In the genomic region with DNA sequence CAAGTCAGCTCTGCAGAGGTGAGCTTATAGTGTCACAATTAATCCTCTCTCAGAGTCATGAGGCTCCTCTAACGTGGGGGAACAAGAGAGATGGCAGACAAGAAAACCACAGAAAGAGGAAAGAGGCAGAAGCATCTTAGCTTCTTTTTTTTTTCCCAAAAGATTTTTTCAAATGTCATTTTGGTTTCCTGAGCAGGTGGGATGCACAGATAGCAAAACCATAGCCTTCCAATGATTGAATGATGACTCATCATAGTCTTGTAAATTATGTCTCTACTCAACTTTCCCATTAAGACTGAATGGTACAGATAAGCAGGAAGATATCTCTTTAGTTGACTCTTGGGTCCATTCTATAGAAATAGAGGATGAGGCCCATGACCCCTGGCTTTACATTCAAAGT, we compare ENCODE assay signal across 1 cellular context.
TF ChIP-seq lines count a peak whose summit lies in the region.

No MANE protein-coding gene starts in this region.

TF ChIP-seq in K562, 482 proteins besides CTCF, POLR2A, EP300 and RAD21 (continued from another document and continues in another):
- TF ChIP-seq, protein P1, sequence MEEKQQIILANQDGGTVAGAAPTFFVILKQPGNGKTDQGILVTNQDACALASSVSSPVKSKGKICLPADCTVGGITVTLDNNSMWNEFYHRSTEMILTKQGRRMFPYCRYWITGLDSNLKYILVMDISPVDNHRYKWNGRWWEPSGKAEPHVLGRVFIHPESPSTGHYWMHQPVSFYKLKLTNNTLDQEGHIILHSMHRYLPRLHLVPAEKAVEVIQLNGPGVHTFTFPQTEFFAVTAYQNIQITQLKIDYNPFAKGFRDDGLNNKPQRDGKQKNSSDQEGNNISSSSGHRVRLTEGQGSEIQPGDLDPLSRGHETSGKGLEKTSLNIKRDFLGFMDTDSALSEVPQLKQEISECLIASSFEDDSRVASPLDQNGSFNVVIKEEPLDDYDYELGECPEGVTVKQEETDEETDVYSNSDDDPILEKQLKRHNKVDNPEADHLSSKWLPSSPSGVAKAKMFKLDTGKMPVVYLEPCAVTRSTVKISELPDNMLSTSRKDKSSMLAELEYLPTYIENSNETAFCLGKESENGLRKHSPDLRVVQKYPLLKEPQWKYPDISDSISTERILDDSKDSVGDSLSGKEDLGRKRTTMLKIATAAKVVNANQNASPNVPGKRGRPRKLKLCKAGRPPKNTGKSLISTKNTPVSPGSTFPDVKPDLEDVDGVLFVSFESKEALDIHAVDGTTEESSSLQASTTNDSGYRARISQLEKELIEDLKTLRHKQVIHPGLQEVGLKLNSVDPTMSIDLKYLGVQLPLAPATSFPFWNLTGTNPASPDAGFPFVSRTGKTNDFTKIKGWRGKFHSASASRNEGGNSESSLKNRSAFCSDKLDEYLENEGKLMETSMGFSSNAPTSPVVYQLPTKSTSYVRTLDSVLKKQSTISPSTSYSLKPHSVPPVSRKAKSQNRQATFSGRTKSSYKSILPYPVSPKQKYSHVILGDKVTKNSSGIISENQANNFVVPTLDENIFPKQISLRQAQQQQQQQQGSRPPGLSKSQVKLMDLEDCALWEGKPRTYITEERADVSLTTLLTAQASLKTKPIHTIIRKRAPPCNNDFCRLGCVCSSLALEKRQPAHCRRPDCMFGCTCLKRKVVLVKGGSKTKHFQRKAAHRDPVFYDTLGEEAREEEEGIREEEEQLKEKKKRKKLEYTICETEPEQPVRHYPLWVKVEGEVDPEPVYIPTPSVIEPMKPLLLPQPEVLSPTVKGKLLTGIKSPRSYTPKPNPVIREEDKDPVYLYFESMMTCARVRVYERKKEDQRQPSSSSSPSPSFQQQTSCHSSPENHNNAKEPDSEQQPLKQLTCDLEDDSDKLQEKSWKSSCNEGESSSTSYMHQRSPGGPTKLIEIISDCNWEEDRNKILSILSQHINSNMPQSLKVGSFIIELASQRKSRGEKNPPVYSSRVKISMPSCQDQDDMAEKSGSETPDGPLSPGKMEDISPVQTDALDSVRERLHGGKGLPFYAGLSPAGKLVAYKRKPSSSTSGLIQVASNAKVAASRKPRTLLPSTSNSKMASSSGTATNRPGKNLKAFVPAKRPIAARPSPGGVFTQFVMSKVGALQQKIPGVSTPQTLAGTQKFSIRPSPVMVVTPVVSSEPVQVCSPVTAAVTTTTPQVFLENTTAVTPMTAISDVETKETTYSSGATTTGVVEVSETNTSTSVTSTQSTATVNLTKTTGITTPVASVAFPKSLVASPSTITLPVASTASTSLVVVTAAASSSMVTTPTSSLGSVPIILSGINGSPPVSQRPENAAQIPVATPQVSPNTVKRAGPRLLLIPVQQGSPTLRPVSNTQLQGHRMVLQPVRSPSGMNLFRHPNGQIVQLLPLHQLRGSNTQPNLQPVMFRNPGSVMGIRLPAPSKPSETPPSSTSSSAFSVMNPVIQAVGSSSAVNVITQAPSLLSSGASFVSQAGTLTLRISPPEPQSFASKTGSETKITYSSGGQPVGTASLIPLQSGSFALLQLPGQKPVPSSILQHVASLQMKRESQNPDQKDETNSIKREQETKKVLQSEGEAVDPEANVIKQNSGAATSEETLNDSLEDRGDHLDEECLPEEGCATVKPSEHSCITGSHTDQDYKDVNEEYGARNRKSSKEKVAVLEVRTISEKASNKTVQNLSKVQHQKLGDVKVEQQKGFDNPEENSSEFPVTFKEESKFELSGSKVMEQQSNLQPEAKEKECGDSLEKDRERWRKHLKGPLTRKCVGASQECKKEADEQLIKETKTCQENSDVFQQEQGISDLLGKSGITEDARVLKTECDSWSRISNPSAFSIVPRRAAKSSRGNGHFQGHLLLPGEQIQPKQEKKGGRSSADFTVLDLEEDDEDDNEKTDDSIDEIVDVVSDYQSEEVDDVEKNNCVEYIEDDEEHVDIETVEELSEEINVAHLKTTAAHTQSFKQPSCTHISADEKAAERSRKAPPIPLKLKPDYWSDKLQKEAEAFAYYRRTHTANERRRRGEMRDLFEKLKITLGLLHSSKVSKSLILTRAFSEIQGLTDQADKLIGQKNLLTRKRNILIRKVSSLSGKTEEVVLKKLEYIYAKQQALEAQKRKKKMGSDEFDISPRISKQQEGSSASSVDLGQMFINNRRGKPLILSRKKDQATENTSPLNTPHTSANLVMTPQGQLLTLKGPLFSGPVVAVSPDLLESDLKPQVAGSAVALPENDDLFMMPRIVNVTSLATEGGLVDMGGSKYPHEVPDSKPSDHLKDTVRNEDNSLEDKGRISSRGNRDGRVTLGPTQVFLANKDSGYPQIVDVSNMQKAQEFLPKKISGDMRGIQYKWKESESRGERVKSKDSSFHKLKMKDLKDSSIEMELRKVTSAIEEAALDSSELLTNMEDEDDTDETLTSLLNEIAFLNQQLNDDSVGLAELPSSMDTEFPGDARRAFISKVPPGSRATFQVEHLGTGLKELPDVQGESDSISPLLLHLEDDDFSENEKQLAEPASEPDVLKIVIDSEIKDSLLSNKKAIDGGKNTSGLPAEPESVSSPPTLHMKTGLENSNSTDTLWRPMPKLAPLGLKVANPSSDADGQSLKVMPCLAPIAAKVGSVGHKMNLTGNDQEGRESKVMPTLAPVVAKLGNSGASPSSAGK (IDR thresholded peaks at IDR 0.05): no peak
- TF ChIP-seq, protein P2, sequence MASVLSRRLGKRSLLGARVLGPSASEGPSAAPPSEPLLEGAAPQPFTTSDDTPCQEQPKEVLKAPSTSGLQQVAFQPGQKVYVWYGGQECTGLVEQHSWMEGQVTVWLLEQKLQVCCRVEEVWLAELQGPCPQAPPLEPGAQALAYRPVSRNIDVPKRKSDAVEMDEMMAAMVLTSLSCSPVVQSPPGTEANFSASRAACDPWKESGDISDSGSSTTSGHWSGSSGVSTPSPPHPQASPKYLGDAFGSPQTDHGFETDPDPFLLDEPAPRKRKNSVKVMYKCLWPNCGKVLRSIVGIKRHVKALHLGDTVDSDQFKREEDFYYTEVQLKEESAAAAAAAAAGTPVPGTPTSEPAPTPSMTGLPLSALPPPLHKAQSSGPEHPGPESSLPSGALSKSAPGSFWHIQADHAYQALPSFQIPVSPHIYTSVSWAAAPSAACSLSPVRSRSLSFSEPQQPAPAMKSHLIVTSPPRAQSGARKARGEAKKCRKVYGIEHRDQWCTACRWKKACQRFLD (CRISPR knock-in tag; IDR thresholded peaks at IDR 0.05): no peak
- TF ChIP-seq CBFA2T3 (IDR thresholded peaks at IDR 0.05): peak; percentile 70
- TF ChIP-seq TFAM (CRISPR knock-in tag; conservative IDR thresholded peaks at IDR 0.05): no peak
- peak; percentile 57; the same call in 1 of the 2 replicates for TF ChIP-seq SMARCE1 (IDR thresholded peaks at IDR 0.05)
- 0 out of 2 replicates have a peak, but pooled peaks have one; percentile 9 for TF ChIP-seq NCOR1 (IDR thresholded peaks at IDR 0.05)
- TF ChIP-seq ZNF830 (CRISPR knock-in tag; IDR thresholded peaks at IDR 0.05): no peak
- TF ChIP-seq ZNF263 (CRISPR knock-in tag; IDR thresholded peaks at IDR 0.05; ENCODE audit: borderline replicate concordance): no peak
- TF ChIP-seq, protein P3, sequence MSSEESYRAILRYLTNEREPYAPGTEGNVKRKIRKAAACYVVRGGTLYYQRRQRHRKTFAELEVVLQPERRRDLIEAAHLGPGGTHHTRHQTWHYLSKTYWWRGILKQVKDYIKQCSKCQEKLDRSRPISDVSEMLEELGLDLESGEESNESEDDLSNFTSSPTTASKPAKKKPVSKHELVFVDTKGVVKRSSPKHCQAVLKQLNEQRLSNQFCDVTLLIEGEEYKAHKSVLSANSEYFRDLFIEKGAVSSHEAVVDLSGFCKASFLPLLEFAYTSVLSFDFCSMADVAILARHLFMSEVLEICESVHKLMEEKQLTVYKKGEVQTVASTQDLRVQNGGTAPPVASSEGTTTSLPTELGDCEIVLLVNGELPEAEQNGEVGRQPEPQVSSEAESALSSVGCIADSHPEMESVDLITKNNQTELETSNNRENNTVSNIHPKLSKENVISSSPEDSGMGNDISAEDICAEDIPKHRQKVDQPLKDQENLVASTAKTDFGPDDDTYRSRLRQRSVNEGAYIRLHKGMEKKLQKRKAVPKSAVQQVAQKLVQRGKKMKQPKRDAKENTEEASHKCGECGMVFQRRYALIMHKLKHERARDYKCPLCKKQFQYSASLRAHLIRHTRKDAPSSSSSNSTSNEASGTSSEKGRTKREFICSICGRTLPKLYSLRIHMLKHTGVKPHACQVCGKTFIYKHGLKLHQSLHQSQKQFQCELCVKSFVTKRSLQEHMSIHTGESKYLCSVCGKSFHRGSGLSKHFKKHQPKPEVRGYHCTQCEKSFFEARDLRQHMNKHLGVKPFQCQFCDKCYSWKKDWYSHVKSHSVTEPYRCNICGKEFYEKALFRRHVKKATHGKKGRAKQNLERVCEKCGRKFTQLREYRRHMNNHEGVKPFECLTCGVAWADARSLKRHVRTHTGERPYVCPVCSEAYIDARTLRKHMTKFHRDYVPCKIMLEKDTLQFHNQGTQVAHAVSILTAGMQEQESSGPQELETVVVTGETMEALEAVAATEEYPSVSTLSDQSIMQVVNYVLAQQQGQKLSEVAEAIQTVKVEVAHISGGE (CRISPR knock-in tag; IDR thresholded peaks at IDR 0.05): no peak
- TF ChIP-seq HMG20B (CRISPR knock-in tag; IDR thresholded peaks at IDR 0.05): no peak
- TF ChIP-seq, protein P4, sequence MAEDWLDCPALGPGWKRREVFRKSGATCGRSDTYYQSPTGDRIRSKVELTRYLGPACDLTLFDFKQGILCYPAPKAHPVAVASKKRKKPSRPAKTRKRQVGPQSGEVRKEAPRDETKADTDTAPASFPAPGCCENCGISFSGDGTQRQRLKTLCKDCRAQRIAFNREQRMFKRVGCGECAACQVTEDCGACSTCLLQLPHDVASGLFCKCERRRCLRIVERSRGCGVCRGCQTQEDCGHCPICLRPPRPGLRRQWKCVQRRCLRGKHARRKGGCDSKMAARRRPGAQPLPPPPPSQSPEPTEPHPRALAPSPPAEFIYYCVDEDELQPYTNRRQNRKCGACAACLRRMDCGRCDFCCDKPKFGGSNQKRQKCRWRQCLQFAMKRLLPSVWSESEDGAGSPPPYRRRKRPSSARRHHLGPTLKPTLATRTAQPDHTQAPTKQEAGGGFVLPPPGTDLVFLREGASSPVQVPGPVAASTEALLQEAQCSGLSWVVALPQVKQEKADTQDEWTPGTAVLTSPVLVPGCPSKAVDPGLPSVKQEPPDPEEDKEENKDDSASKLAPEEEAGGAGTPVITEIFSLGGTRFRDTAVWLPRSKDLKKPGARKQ (CRISPR knock-in tag; IDR thresholded peaks at IDR 0.05): no peak
- no peak for TF ChIP-seq HNRNPLL (IDR thresholded peaks at IDR 0.05; ENCODE audit: low read depth, low read length, poor library complexity, severe bottlenecking)
- TF ChIP-seq MAZ (CRISPR knock-in tag; conservative IDR thresholded peaks at IDR 0.05 in 1 of 2, IDR thresholded peaks at IDR 0.05 in 1 of 2): no peak
- TF ChIP-seq, protein P5, sequence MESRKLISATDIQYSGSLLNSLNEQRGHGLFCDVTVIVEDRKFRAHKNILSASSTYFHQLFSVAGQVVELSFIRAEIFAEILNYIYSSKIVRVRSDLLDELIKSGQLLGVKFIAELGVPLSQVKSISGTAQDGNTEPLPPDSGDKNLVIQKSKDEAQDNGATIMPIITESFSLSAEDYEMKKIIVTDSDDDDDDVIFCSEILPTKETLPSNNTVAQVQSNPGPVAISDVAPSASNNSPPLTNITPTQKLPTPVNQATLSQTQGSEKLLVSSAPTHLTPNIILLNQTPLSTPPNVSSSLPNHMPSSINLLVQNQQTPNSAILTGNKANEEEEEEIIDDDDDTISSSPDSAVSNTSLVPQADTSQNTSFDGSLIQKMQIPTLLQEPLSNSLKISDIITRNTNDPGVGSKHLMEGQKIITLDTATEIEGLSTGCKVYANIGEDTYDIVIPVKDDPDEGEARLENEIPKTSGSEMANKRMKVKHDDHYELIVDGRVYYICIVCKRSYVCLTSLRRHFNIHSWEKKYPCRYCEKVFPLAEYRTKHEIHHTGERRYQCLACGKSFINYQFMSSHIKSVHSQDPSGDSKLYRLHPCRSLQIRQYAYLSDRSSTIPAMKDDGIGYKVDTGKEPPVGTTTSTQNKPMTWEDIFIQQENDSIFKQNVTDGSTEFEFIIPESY (CRISPR knock-in tag; IDR thresholded peaks at IDR 0.05): no peak
- TF ChIP-seq RCOR1 (IDR thresholded peaks at IDR 0.05; ENCODE audit: borderline replicate concordance in 1 of 2, low read depth in 2 of 2, low read length in 2 of 2): 0 out of 4 replicates have a peak, but pooled peaks of 1 of the 2 experiments have one; percentile 48
- no peak for TF ChIP-seq ZC3H11A (IDR thresholded peaks at IDR 0.05; ENCODE audit: low read depth, low read length)
- TF ChIP-seq JUND (IDR thresholded peaks at IDR 0.05; ENCODE audit: borderline replicate concordance, low read depth, low read length): peak; percentile 77
- peak; percentile 85; the same call in 2 of the 3 replicates for TF ChIP-seq JUND (tag; IDR thresholded peaks at IDR 0.05; ENCODE audit: borderline replicate concordance, low read depth, low read length)
- TF ChIP-seq HIVEP1 (CRISPR knock-in tag; IDR thresholded peaks at IDR 0.05): no peak
- TF ChIP-seq ZKSCAN3 (CRISPR knock-in tag; IDR thresholded peaks at IDR 0.05): no peak
- no peak for TF ChIP-seq SREBF1 (IDR thresholded peaks at IDR 0.05; ENCODE audit: borderline replicate concordance, low read depth, low read length)
- TF ChIP-seq, protein P6, sequence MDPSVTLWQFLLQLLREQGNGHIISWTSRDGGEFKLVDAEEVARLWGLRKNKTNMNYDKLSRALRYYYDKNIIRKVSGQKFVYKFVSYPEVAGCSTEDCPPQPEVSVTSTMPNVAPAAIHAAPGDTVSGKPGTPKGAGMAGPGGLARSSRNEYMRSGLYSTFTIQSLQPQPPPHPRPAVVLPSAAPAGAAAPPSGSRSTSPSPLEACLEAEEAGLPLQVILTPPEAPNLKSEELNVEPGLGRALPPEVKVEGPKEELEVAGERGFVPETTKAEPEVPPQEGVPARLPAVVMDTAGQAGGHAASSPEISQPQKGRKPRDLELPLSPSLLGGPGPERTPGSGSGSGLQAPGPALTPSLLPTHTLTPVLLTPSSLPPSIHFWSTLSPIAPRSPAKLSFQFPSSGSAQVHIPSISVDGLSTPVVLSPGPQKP (CRISPR knock-in tag; IDR thresholded peaks at IDR 0.05): no peak
- TF ChIP-seq FOXA3 (CRISPR knock-in tag; conservative IDR thresholded peaks at IDR 0.05 in 1 of 2, IDR thresholded peaks at IDR 0.05 in 1 of 2): no peak
- no peak for TF ChIP-seq MYBL2 (IDR thresholded peaks at IDR 0.05; ENCODE audit: low read depth)
- no peak for TF ChIP-seq MYBL2 (CRISPR knock-in tag; IDR thresholded peaks at IDR 0.05; ENCODE audit: borderline replicate concordance)
- no peak for TF ChIP-seq ZC3H4 (CRISPR knock-in tag; IDR thresholded peaks at IDR 0.05; ENCODE audit: borderline replicate concordance)
- TF ChIP-seq PCBP2 (IDR thresholded peaks at IDR 0.05; ENCODE audit: low read depth, low read length, poor library complexity, severe bottlenecking): no peak
- no peak for TF ChIP-seq NFIC (IDR thresholded peaks at IDR 0.05)
- TF ChIP-seq, protein P7, sequence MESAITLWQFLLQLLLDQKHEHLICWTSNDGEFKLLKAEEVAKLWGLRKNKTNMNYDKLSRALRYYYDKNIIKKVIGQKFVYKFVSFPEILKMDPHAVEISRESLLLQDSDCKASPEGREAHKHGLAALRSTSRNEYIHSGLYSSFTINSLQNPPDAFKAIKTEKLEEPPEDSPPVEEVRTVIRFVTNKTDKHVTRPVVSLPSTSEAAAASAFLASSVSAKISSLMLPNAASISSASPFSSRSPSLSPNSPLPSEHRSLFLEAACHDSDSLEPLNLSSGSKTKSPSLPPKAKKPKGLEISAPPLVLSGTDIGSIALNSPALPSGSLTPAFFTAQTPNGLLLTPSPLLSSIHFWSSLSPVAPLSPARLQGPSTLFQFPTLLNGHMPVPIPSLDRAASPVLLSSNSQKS (CRISPR knock-in tag; IDR thresholded peaks at IDR 0.05): no peak
- TF ChIP-seq, protein P8, sequence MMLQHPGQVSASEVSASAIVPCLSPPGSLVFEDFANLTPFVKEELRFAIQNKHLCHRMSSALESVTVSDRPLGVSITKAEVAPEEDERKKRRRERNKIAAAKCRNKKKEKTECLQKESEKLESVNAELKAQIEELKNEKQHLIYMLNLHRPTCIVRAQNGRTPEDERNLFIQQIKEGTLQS (IDR thresholded peaks at IDR 0.05): peak; percentile 81
- TF ChIP-seq, protein P8 (CRISPR knock-in tag; conservative IDR thresholded peaks at IDR 0.05): no peak
- 0 out of 2 replicates have a peak, but pooled peaks have one; percentile 18 for TF ChIP-seq JUNB (CRISPR knock-in tag; conservative IDR thresholded peaks at IDR 0.05)
